Comparison of ENCODE assay signal across 1 cellular context in the genomic region with DNA sequence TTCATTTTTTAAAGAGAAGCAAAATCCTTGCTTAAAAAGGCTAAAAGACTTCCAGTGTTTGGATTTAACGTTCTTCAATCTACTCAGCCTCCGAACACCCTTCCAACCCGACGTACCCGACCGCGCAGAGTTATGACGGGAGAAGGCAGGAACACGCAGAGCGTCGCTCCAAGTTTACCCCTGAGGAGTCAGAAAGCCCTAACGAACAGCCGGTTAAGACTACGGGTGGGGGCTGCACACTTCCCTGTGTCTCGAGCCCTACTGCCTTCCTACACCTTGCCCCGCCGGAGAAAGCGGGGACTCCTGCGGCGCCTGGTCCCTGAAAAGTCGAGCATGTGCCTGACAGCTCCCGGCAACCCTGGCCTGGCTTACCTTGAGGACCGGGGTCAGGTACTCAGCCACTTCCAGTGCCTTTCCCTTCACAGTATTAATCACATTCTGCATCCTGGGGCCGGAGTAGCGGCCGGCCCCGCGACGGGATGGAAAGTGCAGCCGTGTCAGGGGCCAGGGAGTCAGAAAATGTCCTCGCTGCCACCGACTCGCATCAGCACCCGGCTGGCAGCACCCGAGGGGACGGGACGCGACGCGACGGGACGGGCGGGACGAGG.
A peak's percentile ranks its signal among the peaks of the same experiment; 100 is the strongest.
TF ChIP-seq lines count a peak whose summit lies in the region.

No MANE protein-coding gene starts in this region.

TF ChIP-seq in GM12878, 131 proteins besides CTCF, POLR2A, EP300 and RAD21 (continues in another document):
- TF ChIP-seq E2F4 (IDR thresholded peaks at IDR 0.05; ENCODE audit: low read depth, low read length) (0 out of 2 replicates have a peak, but pooled peaks have one; percentile 24), MTA3 (IDR thresholded peaks at IDR 0.05; ENCODE audit: borderline replicate concordance, low read length) (no peak), JUND (IDR thresholded peaks at IDR 0.05; ENCODE audit: low read depth, low read length) (no peak), BCLAF1 (IDR thresholded peaks at IDR 0.05) (no peak), RUNX3 (IDR thresholded peaks at IDR 0.05; ENCODE audit: low read length) (peak; percentile 11; the same call in 1 of the 2 replicates), BACH1 (IDR thresholded peaks at IDR 0.05; ENCODE audit: borderline replicate concordance) (no peak), ZBTB4 (CRISPR knock-in tag; IDR thresholded peaks at IDR 0.05) (no peak), PRDM15 (CRISPR knock-in tag; IDR thresholded peaks at IDR 0.05) (no peak), PAX5 (IDR thresholded peaks at IDR 0.05; ENCODE audit: borderline replicate concordance, low read depth, low read length) (no peak), POLR2AphosphoS2 (IDR thresholded peaks at IDR 0.05; ENCODE audit: low read depth, low read length) (no peak), ETV6 (conservative IDR thresholded peaks at IDR 0.05 in 1 of 2, IDR thresholded peaks at IDR 0.05 in 1 of 2; ENCODE audit: borderline replicate concordance in 1 of 2, low read depth in 1 of 2) (no peak; a peak in 1 of 4 replicates), NFYA (IDR thresholded peaks at IDR 0.05; ENCODE audit: borderline replicate concordance, low read depth, low read length) (no peak), SREBF1 (IDR thresholded peaks at IDR 0.05; ENCODE audit: low read length) (no peak), TARDBP (IDR thresholded peaks at IDR 0.05; ENCODE audit: borderline replicate concordance) (no peak; the same call in 1 of the 2 replicates), GABPA (IDR thresholded peaks at IDR 0.05; ENCODE audit: low read depth) (no peak), FOXM1 (IDR thresholded peaks at IDR 0.05; ENCODE audit: low read depth, low read length) (no peak), KLF5 (IDR thresholded peaks at IDR 0.05; ENCODE audit: partially characterized antibody) (no peak), GATAD2B (conservative IDR thresholded peaks at IDR 0.05; ENCODE audit: low read depth) (0 out of 2 replicates have a peak, but pooled peaks have one; percentile 2), IRF4 (IDR thresholded peaks at IDR 0.05; ENCODE audit: low read depth, low read length) (no peak), SMC3 (IDR thresholded peaks at IDR 0.05; ENCODE audit: borderline replicate concordance, low read length) (no peak), CBX3 (IDR thresholded peaks at IDR 0.05; ENCODE audit: borderline replicate concordance, low read depth) (no peak), YY1 (IDR thresholded peaks at IDR 0.05; ENCODE audit: low read depth, low read length) (no peak), TCF3 (IDR thresholded peaks at IDR 0.05; ENCODE audit: borderline replicate concordance, insufficient read depth, low read depth, low read length) (no peak), HCFC1 (IDR thresholded peaks at IDR 0.05; ENCODE audit: low read length) (no peak), MYB (IDR thresholded peaks at IDR 0.05; ENCODE audit: borderline replicate concordance, low read depth, low read length) (no peak), ZNF687 (IDR thresholded peaks at IDR 0.05) (no peak), EED (IDR thresholded peaks at IDR 0.05; ENCODE audit: low read depth) (no peak), CHD1 (IDR thresholded peaks at IDR 0.05; ENCODE audit: low read depth, low read length) (no peak), ZZZ3 (IDR thresholded peaks at IDR 0.05; ENCODE audit: control insufficient read depth, insufficient read length, low read depth) (no peak), PML (IDR thresholded peaks at IDR 0.05; ENCODE audit: low read length) (0 out of 2 replicates have a peak, but pooled peaks have one; percentile 13), CREM (IDR thresholded peaks at IDR 0.05; ENCODE audit: low read depth) (peak; percentile 98), DPF2 (IDR thresholded peaks at IDR 0.05) (0 out of 2 replicates have a peak, but pooled peaks have one; percentile 9), SRF (IDR thresholded peaks at IDR 0.05; ENCODE audit: low read depth in 2 of 2, low read length in 2 of 2) (peak in 1 of 2 experiments; percentile 61; a peak in 2 of 4 replicates), CBFB (IDR thresholded peaks at IDR 0.05; ENCODE audit: low read depth) (no peak), MEF2A (IDR thresholded peaks at IDR 0.05; ENCODE audit: insufficient read depth, low read depth, low read length) (no peak), YBX1 (IDR thresholded peaks at IDR 0.05) (no peak), ASH2L (IDR thresholded peaks at IDR 0.05; ENCODE audit: borderline replicate concordance, low read depth) (peak; percentile 72; the same call in 1 of the 2 replicates), IRF5 (IDR thresholded peaks at IDR 0.05; ENCODE audit: borderline replicate concordance) (no peak)
- TF ChIP-seq, protein P1, sequence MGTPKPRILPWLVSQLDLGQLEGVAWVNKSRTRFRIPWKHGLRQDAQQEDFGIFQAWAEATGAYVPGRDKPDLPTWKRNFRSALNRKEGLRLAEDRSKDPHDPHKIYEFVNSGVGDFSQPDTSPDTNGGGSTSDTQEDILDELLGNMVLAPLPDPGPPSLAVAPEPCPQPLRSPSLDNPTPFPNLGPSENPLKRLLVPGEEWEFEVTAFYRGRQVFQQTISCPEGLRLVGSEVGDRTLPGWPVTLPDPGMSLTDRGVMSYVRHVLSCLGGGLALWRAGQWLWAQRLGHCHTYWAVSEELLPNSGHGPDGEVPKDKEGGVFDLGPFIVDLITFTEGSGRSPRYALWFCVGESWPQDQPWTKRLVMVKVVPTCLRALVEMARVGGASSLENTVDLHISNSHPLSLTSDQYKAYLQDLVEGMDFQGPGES (IDR thresholded peaks at IDR 0.05) = no peak
